Comparison of ENCODE assay signal across 8 cellular contexts in genomic region chr18:21739604-21740473, GRCh38. TPM values are rescaled to one million over a fixed set of nuclear protein-coding genes. Genes with fewer than 3 reads are reported as not detected.
DNase-seq lines count a peak whose midpoint lies in the region; ATAC-seq, FAIRE-seq and TF ChIP-seq lines count a peak whose summit lies in the region.

No MANE protein-coding gene starts in this region.

- no peaks in the 10 kb centered on the region for H3K27me3 ChIP-seq in K562 (ENCODE audit: control insufficient read depth in 2 of 2, insufficient read depth in 2 of 2, low read length in 2 of 2)
- no peaks in the 10 kb centered on the region for H3K27me3 ChIP-seq in lower lobe of right lung (ENCODE audit: low read depth)
- H3K27me3 ChIP-seq in upper lobe of left lung: no peaks in the 10 kb centered on the region

- H3K27ac ChIP-seq in K562 (ENCODE audit: extremely low read depth, low read depth, low read length): peak overlapping the region; percentile 95
- peak overlapping the region; percentile 96 for H3K27ac ChIP-seq in lower lobe of right lung
- peak overlapping the region; percentile 95 to 99 (median 98) for H3K27ac ChIP-seq in upper lobe of left lung

- H3K9me1 ChIP-seq in K562 (ENCODE audit: control insufficient read depth, insufficient read depth, low read length): no peaks in the 10 kb centered on the region

- H3K4me3 ChIP-seq in K562: peak overlapping the region; percentile 90; the same call in 1 of the 2 replicates
- H3K4me3 ChIP-seq in lower lobe of right lung: peak overlapping the region; percentile 90
- H3K4me3 ChIP-seq in upper lobe of left lung: peak overlapping the region in 3 of 4 donors; percentile 79 to 99 (median 84)

- TSS peak; percentile 87 for BruUV-seq in K562 (replicated peaks; lab: Mats Ljungman, UMichigan)

- DNase-seq in D721Med (ENCODE audit: insufficient read length, low spot score): no peak
- DNase-seq in KG1 (lab: John Stamatoyannopoulos, UW): peak; percentile 64
- DNase-seq in K562 (ENCODE audit: extremely low read depth in 1 of 4, low spot score in 3 of 4): peak; percentile 39 to 90 (median 44)
- DNase-seq in lower lobe of right lung: no peak
- DNase-seq in upper lobe of left lung: peak in 1 of 2 donors; percentile 44
- DNase-seq in D341Med (ENCODE audit: low spot score): no peak
- no peak for DNase-seq in stimulated activated CD8-positive, alpha-beta memory T cell treated with anti-CD3 and anti-CD28 coated beads, Interleukin-4, amount 100 ng/mL, for 48 hours

- peaks cover 42% of the 10 kb centered on the region for H3K79me2 ChIP-seq in K562 (ENCODE audit: control insufficient read depth, insufficient read depth, low read length)

- H2AFZ ChIP-seq in K562 (ENCODE audit: low read depth, low read length): peak overlapping the region; percentile 86

- in situ Hi-C loops in K562 (cut with MboI): no loop called here

- ATAC-seq in GM21619 (IDR thresholded peaks at IDR 0.05; ENCODE audit: unreplicated experiment) (peak; percentile 4), K562 (peak; percentile 64), lower lobe of right lung (peak; percentile 1 to 4), upper lobe of left lung (ENCODE audit: low FRiP score in 2 of 2) (peak; percentile 0 to 39)

- TF ChIP-seq CTCF in D721Med (IDR thresholded peaks at IDR 0.05; ENCODE audit: insufficient read depth, missing control alignments) (no peak), K562 (IDR thresholded peaks at IDR 0.05 in 2 of 3, conservative IDR thresholded peaks at IDR 0.05 in 1 of 3; ENCODE audit: insufficient read depth in 2 of 3, low read depth in 1 of 3, low read length in 3 of 3) (no peak), lower lobe of right lung (IDR thresholded peaks at IDR 0.05) (no peak), upper lobe of left lung (IDR thresholded peaks at IDR 0.05) (no peak)

- TF ChIP-seq EP300 in K562 (IDR thresholded peaks at IDR 0.05; ENCODE audit: low read length) (no peak), upper lobe of left lung (IDR thresholded peaks at IDR 0.05) (no peak)

- CTCF ChIA-PET in K562 (lab: Yijun Ruan, JAX; ENCODE audit: low intra/inter-chr PET ratio): no interaction called here

- intact Hi-C loops in K562 (cut with micrococcal nuclease): loop anchor here (1.0 to 10.0 kb wide), 3 partner anchors 36 to 245 kb away; partner anchors contain the start of genes ABHD3 and SNRPD1
- intact Hi-C loops in lower lobe of right lung (cut with DNase I): no loop called here

- H3K9me3 ChIP-seq in K562 (replicated peaks; ENCODE audit: control insufficient read depth, insufficient read depth, low read depth, low read length) (no peaks in the 10 kb centered on the region; the same call in 1 of the 2 replicates), lower lobe of right lung (no peaks in the 10 kb centered on the region), upper lobe of left lung (no peaks in the 10 kb centered on the region)

- peaks cover 20 to 25% of the 10 kb centered on the region in 2 experiments; a peak in 4 of 5 replicates for H3K4me1 ChIP-seq in K562 (replicated peaks in 1 of 2; ENCODE audit: control insufficient read depth in 2 of 2, insufficient read depth in 2 of 2, low read length in 2 of 2)
- peaks cover 27% of the 10 kb centered on the region for H3K4me1 ChIP-seq in lower lobe of right lung
- H3K4me1 ChIP-seq in upper lobe of left lung: peaks cover 10 to 38% (median 23%) of the 10 kb centered on the region in 4 donors

- H3K4me2 ChIP-seq in K562 (ENCODE audit: insufficient read depth, low read length): peak overlapping the region; percentile 83

- peak; percentile 85 for FAIRE-seq in D721Med (lab: Jason Lieb, UNC)
- peak; percentile 79 for FAIRE-seq in K562 (lab: Jason Lieb, UNC)

- TF ChIP-seq RAD21 in K562 (CRISPR knock-in tag; conservative IDR thresholded peaks at IDR 0.05 in 1 of 2, IDR thresholded peaks at IDR 0.05 in 1 of 2): 0 out of 4 replicates have a peak, but pooled peaks of 1 of the 2 experiments have one; percentile 7

- 5% methylated on average over 19 of the region's 19 CpGs for WGBS in K562 (ENCODE audit: insufficient coverage, low coverage, missing lambda C conversion rate)
- WGBS in upper lobe of left lung, 2 donors: 48 to 53% methylated on average over 19 of the region's 19 CpGs

- H3K36me3 ChIP-seq in K562 (ENCODE audit: control insufficient read depth, insufficient read depth, low read length) (no peaks in the 10 kb centered on the region), lower lobe of right lung (no peaks in the 10 kb centered on the region), upper lobe of left lung (no peaks in the 10 kb centered on the region)

- H3K9ac ChIP-seq in K562 (ENCODE audit: insufficient read depth in 1 of 2, low read depth in 2 of 2, low read length in 2 of 2): peak overlapping the region; percentile 18 to 90; a peak in 3 of 4 replicates

- POLR2A ChIA-PET in K562 (lab: Yijun Ruan, JAX): interaction anchor here (0.5 to 3.8 kb wide), 13 partner anchors 9 to 1254 kb away, joined by 3 to 21 read pairs (median 4); partner anchors contain the start of gene ESCO1

- H4K20me1 ChIP-seq in K562 (replicated peaks; ENCODE audit: control insufficient read depth, insufficient read depth, low read length): peaks cover 6% of the 10 kb centered on the region; the same call in 1 of the 2 replicates

- no peak; the same call in 1 of the 2 replicates for TF ChIP-seq POLR2A in K562 (conservative IDR thresholded peaks at IDR 0.05)
- no peak for TF ChIP-seq POLR2A in upper lobe of left lung (IDR thresholded peaks at IDR 0.05)

TF ChIP-seq in K562, 482 proteins besides CTCF, POLR2A, EP300 and RAD21 (continues in another document):
- 0 out of 2 replicates have a peak, but pooled peaks have one; percentile 62 for TF ChIP-seq NFATC3 (IDR thresholded peaks at IDR 0.05)
- no peak for TF ChIP-seq NFE2L1 (tag; IDR thresholded peaks at IDR 0.05; ENCODE audit: borderline replicate concordance, low read depth)
- 0 out of 2 replicates have a peak, but pooled peaks have one; percentile 5 for TF ChIP-seq PKNOX1 (IDR thresholded peaks at IDR 0.05)
- TF ChIP-seq E2F3 (CRISPR knock-in tag; IDR thresholded peaks at IDR 0.05): no peak
- TF ChIP-seq L3MBTL2 (IDR thresholded peaks at IDR 0.05): 0 out of 2 replicates have a peak, but pooled peaks have one; percentile 16
- 0 out of 2 replicates have a peak, but pooled peaks have one; percentile 43 for TF ChIP-seq POLR2H (tag; IDR thresholded peaks at IDR 0.05; ENCODE audit: low read depth)
- TF ChIP-seq HDAC1 (IDR thresholded peaks at IDR 0.05): 0 out of 4 replicates have a peak, but pooled peaks of 1 of the 2 experiments have one; percentile 18
- TF ChIP-seq PTTG1 (tag; IDR thresholded peaks at IDR 0.05; ENCODE audit: low read depth): no peak

RNA-seq across cellular contexts. Expression of gene MIB1, which starts 0.8 kb away (rescaled TPM):
- total RNA-seq in K562 (2011; cell fraction: chromatin; rRNA removed; ENCODE audit: low replicate concordance): 30.5 and 81.2 TPM in 2 replicates
- 12.3 and 17.6 TPM in 2 replicates for total RNA-seq in K562 (2011; cell fraction: nucleolus; rRNA removed)
- 29.3 and 33.4 TPM in 2 replicates for total RNA-seq in K562 (2011; cell fraction: nucleoplasm; rRNA removed)
- total RNA-seq in K562 (2014; rRNA removed): 21.3 and 23.2 TPM in 2 replicates
- 43.8 and 51.7 TPM in 2 replicates for total RNA-seq in K562 (2014; rRNA removed; fragmentation: Illumina TruSeq; extraction: Trizol)
- 32.8 and 34.8 TPM in 2 replicates for total RNA-seq in K562 (2015; rRNA removed; fragmentation: Illumina TruSeq; extraction: Trizol)
- 37.1 and 42.8 TPM in 2 replicates for total RNA-seq in K562 (2021)
- 25.7 and 35.1 TPM in 2 replicates for polyA plus RNA-seq in K562 (2011; rRNA removed)
- polyA plus RNA-seq in K562 (2011; cell fraction: cytosol; rRNA removed): 5.4 and 13.4 TPM in 2 replicates
- 19.0 and 25.8 TPM in 2 replicates for polyA plus RNA-seq in K562 (2011; cell fraction: nucleus; rRNA removed)
- 19.3 and 21.7 TPM in 2 replicates for polyA plus RNA-seq in K562 (2012)
- 19.5 and 21.3 TPM in 2 replicates for polyA plus RNA-seq in K562 (2014; fragmentation: Illumina TruSeq; extraction: Trizol)
- 1 to 10 TPM; 7.2 to 7.6 TPM for polyA plus RNA-seq in K562 (2014; fragmentation: Nextera tagmentation; extraction: Ambion mirVana)
- 9.7 and 10.3 TPM in 2 replicates for polyA plus RNA-seq in K562 (2014; rRNA removed)
- polyA minus RNA-seq in K562 (2011; rRNA and poly(A)+ RNA removed): 264 and 284 TPM in 2 replicates
- 62.5 and 81.2 TPM in 2 replicates for polyA minus RNA-seq in K562 (2011; cell fraction: cytosol; rRNA and poly(A)+ RNA removed)
- polyA minus RNA-seq in K562 (2011; cell fraction: nucleus; rRNA and poly(A)+ RNA removed): 16.8 and 43.3 TPM in 2 replicates
- total RNA-seq in lower lobe of right lung: 29.3 TPM
- total RNA-seq in upper lobe of left lung: 10 to 100 TPM; 12.9 to 35.2 (median 23.4) TPM

RNA-seq across cellular contexts. Expression of gene ABHD3, which starts 35.3 kb away (rescaled TPM):
- 70.5 and 110 TPM in 2 replicates for total RNA-seq in K562 (2011; cell fraction: chromatin; rRNA removed; ENCODE audit: low replicate concordance)
- total RNA-seq in K562 (2011; cell fraction: nucleolus; rRNA removed): 48.2 and 53.4 TPM in 2 replicates
- 85.0 and 108 TPM in 2 replicates for total RNA-seq in K562 (2011; cell fraction: nucleoplasm; rRNA removed)
- 14.8 and 17.7 TPM in 2 replicates for total RNA-seq in K562 (2014; rRNA removed)
- total RNA-seq in K562 (2014; rRNA removed; fragmentation: Illumina TruSeq; extraction: Trizol): 25.2 and 27.9 TPM in 2 replicates
- 23.1 and 24.6 TPM in 2 replicates for total RNA-seq in K562 (2015; rRNA removed; fragmentation: Illumina TruSeq; extraction: Trizol)
- total RNA-seq in K562 (2021): 19.4 and 20.7 TPM in 2 replicates
- 35.2 and 38.8 TPM in 2 replicates for polyA plus RNA-seq in K562 (2011; rRNA removed)
- polyA plus RNA-seq in K562 (2011; cell fraction: cytosol; rRNA removed): 9.2 and 15.7 TPM in 2 replicates
- polyA plus RNA-seq in K562 (2011; cell fraction: nucleus; rRNA removed): 71.2 and 105 TPM in 2 replicates
- polyA plus RNA-seq in K562 (2012): 19.2 and 35.7 TPM in 2 replicates
- 14.4 and 18.1 TPM in 2 replicates for polyA plus RNA-seq in K562 (2014; fragmentation: Illumina TruSeq; extraction: Trizol)
- 1 to 10 TPM; 6.3 to 8.1 TPM for polyA plus RNA-seq in K562 (2014; fragmentation: Nextera tagmentation; extraction: Ambion mirVana)
- 28.0 and 31.4 TPM in 2 replicates for polyA plus RNA-seq in K562 (2014; rRNA removed)
- polyA minus RNA-seq in K562 (2011; rRNA and poly(A)+ RNA removed): 20.7 and 23.9 TPM in 2 replicates
- polyA minus RNA-seq in K562 (2011; cell fraction: cytosol; rRNA and poly(A)+ RNA removed): 6.7 and 13.5 TPM in 2 replicates
- 36.8 and 48.9 TPM in 2 replicates for polyA minus RNA-seq in K562 (2011; cell fraction: nucleus; rRNA and poly(A)+ RNA removed)
- total RNA-seq in lower lobe of right lung: 32.0 TPM
- total RNA-seq in upper lobe of left lung: 10 to 100 TPM; 17.2 to 35.6 (median 21.7) TPM

Comparison
In these comparisons a context has a peak if more than half of its experiments do, and no peak if none do; other contexts are left out.
1. DNase-seq: peak in KG1 (single experiment) and K562 (4 of 4); none in D721Med (single experiment), lower lobe of right lung (single experiment), D341Med (single experiment) and stimulated activated CD8-positive, alpha-beta memory T cell treated with anti-CD3 and anti-CD28 coated beads, Interleukin-4, amount 100 ng/mL, for 48 hours (single experiment).
2. ATAC-seq: peak in every context shown above with its lines; median percentile 64 in K562; 20 in upper lobe of left lung; 4 in GM21619; 2 in lower lobe of right lung.
3. Peak in every context shown above with its lines, with median percentiles within 50 percentile points of each other: H3K27ac ChIP-seq and H3K4me3 ChIP-seq.